In genomic region chr2:61017556-61018318, GRCh38 we compare ENCODE assay signal across 8 cellular contexts. TPM values are rescaled to one million over a fixed set of nuclear protein-coding genes. Genes with fewer than 3 reads are reported as not detected.
DNase-seq lines count a peak whose midpoint lies in the region; ATAC-seq and TF ChIP-seq lines count a peak whose summit lies in the region.

Gene PEX13, plus strand, starts transcription at chr2:61017720. Its CDS starts 40 bp downstream, at chr2:61017760.
A gene with protein sequence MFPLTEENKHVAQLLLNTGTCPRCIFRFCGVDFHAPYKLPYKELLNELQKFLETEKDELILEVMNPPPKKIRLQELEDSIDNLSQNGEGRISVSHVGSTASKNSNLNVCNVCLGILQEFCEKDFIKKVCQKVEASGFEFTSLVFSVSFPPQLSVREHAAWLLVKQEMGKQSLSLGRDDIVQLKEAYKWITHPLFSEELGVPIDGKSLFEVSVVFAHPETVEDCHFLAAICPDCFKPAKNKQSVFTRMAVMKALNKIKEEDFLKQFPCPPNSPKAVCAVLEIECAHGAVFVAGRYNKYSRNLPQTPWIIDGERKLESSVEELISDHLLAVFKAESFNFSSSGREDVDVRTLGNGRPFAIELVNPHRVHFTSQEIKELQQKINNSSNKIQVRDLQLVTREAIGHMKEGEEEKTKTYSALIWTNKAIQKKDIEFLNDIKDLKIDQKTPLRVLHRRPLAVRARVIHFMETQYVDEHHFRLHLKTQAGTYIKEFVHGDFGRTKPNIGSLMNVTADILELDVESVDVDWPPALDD (minus strand): TSS chr2:61018255. CDS start chr2:61011890, 6,365 bp downstream.

- DNase-seq in NK-92 treated with Interleukin-12 subunit alpha and Interleukin-12 subunit beta, amount 100 ng/mL, for 24 hours (lab: John Stamatoyannopoulos, UW) = peak; percentile 65
- no peak for DNase-seq in NK-92 (lab: John Stamatoyannopoulos, UW; ENCODE audit: unreplicated experiment)
- peak; percentile 74 for DNase-seq in NCI-H1694 (lab: John Stamatoyannopoulos, UW)
- peak; percentile 87 for DNase-seq in UCSD-AML1 (lab: John Stamatoyannopoulos, UW; ENCODE audit: unreplicated experiment)
- DNase-seq in mammary epithelial cell = no peak
- peak; percentile 65 to 68 (median 65) for DNase-seq in immature natural killer cell
- peak; percentile 91 for DNase-seq in spleen

- no TSS peak for BruUV-seq in mammary epithelial cell (replicated peaks; lab: Mats Ljungman, UMichigan)

- in situ Hi-C loops in mammary epithelial cell (cut with MboI; ENCODE audit: low sequenced_read_pairs in 2 of 2) = no loop called here

- H3K9me3 ChIP-seq in mammary epithelial cell (replicated peaks; ENCODE audit: insufficient read depth, low read length) = peaks cover 8% of the 10 kb centered on the region
- H3K9me3 ChIP-seq in spleen = peaks cover 0 to 6% (median 0%) of the 10 kb centered on the region in 8 donors

- intact Hi-C loops in mammary epithelial cell (cut with micrococcal nuclease) = loop anchor here (1.0 to 5.0 kb wide), 3 partner anchors 50 to 519 kb away; partner anchors contain the start of genes REL and SANBR
- intact Hi-C loops in spleen (cut with DNase I; ENCODE audit: low total_unique reads) = no loop called here

- H3K9ac ChIP-seq in mammary epithelial cell (ENCODE audit: insufficient read depth, low read length) = peak within 1 kb of the TSS; percentile 94

- peaks cover 70% of the 10 kb centered on the region for H3K79me2 ChIP-seq in mammary epithelial cell (ENCODE audit: insufficient read depth, low read length)

- peak within 1 kb of the TSS; percentile 97 for H3K4me2 ChIP-seq in mammary epithelial cell (ENCODE audit: insufficient read depth, low read depth, low read length)

- H3K27ac Mint-ChIP-seq in immature natural killer cell = peak within 1 kb of the TSS; percentile 86 to 98 (median 94)

- peaks cover 2 to 9% (median 4%) of the 10 kb centered on the region in 3 donors for H3K27me3 Mint-ChIP-seq in immature natural killer cell (ENCODE audit: low read depth in 3 of 3)

- H3K36me3 ChIP-seq in mammary epithelial cell (ENCODE audit: insufficient read depth, low read length) (peaks cover 3% of the 10 kb centered on the region), spleen (peaks cover 0 to 22% (median 6%) of the 10 kb centered on the region in 6 donors)

- TF ChIP-seq CTCF in mammary epithelial cell (conservative IDR thresholded peaks at IDR 0.05 in 1 of 2, IDR thresholded peaks at IDR 0.05 in 1 of 2; ENCODE audit: extremely low read depth in 1 of 2, insufficient read depth in 1 of 2, low read depth in 1 of 2, low read length in 2 of 2) (no peak), spleen (IDR thresholded peaks at IDR 0.05 in 8 of 11, conservative IDR thresholded peaks at IDR 0.05 in 3 of 11) (no peak)

- H4K20me1 ChIP-seq in mammary epithelial cell (ENCODE audit: insufficient read depth, low read length) = no peaks in the 10 kb centered on the region

- TF ChIP-seq POLR2A in spleen (IDR thresholded peaks at IDR 0.05) = peak in 1 of 3 donors; percentile 22

- peak within 1 kb of the TSS; percentile 85 for H3K27ac ChIP-seq in mammary epithelial cell (ENCODE audit: insufficient read depth, low read depth, low read length)
- H3K27ac ChIP-seq in spleen = peak within 1 kb of the TSS; percentile 73 to 94 (median 88)

- H3K27me3 ChIP-seq in mammary epithelial cell (ENCODE audit: insufficient read depth, low read length) = no peaks in the 10 kb centered on the region
- no peaks in the 10 kb centered on the region for H3K27me3 ChIP-seq in spleen (replicated peaks in 1 of 7)

- H3K4me3 ChIP-seq in mammary epithelial cell (replicated peaks in 1 of 3; ENCODE audit: insufficient read depth in 1 of 3, low read depth in 2 of 3, low read length in 3 of 3) (peak within 1 kb of the TSS; percentile 71 to 96 (median 79)), spleen (peak within 1 kb of the TSS; percentile 68 to 98 (median 92))

- WGBS in mammary epithelial cell (ENCODE audit: low coverage, missing lambda C conversion rate) = 3% methylated on average over 24 of the region's 39 CpGs
- 0 to 1% (median 0%) methylated on average over 26 to 39 of the region's 39 CpGs for WGBS in spleen, 5 donors

- H3K4me1 Mint-ChIP-seq in immature natural killer cell = peaks cover 45 to 67% of the 10 kb centered on the region in 2 donors

- peak; percentile 89 for ATAC-seq in HG02798 (IDR thresholded peaks at IDR 0.05; ENCODE audit: poor library complexity, unreplicated experiment)

- peaks cover 9% of the 10 kb centered on the region for H3K4me1 ChIP-seq in mammary epithelial cell (ENCODE audit: insufficient read depth, low read length)
- H3K4me1 ChIP-seq in spleen = peaks cover 24 to 68% (median 41%) of the 10 kb centered on the region in 6 donors

- CTCF ChIA-PET in mammary epithelial cell (lab: Charles Lee; ENCODE audit: low non-redundant PET) = no interaction called here

- dilution Hi-C loops in mammary epithelial cell (cut with HindIII; ENCODE audit: low sequenced_read_pairs) = no loop called here

- peak within 1 kb of the TSS; percentile 96 to 99 (median 99) for H3K4me3 Mint-ChIP-seq in immature natural killer cell

- peaks cover 0 to 15% (median 12%) of the 10 kb centered on the region in 3 donors for H3K36me3 Mint-ChIP-seq in immature natural killer cell

- peak within 1 kb of the TSS; percentile 97 for H2AFZ ChIP-seq in mammary epithelial cell (ENCODE audit: low read depth, low read length)

- H3K9me3 Mint-ChIP-seq in immature natural killer cell = no peaks in the 10 kb centered on the region

RNA-seq across cellular contexts. Expression of gene PEX13, which starts in this region (rescaled TPM):
- 10 to 100 TPM; 25.5 to 65.2 TPM for total RNA-seq in mammary epithelial cell
- 20.0 TPM for polyA plus RNA-seq in mammary epithelial cell
- polyA minus RNA-seq in mammary epithelial cell = 53.7 TPM
- polyA plus RNA-seq in immature natural killer cell = 10 to 100 TPM in 1 of 3 donors, 1 to 10 TPM in 2; 9.1 to 16.3 (median 9.7) TPM
- 10 to 100 TPM; 15.0 to 28.4 (median 20.6) TPM for total RNA-seq in spleen
- polyA plus RNA-seq in spleen = 1 to 10 TPM; 4.5 to 6.4 (median 6.1) TPM

RNA-seq across cellular contexts. Expression of the second gene that starts in this region (rescaled TPM):
- 1 to 10 TPM; 4.5 to 5.8 TPM for total RNA-seq in mammary epithelial cell
- polyA plus RNA-seq in mammary epithelial cell = 2.3 TPM
- 8.2 TPM for polyA minus RNA-seq in mammary epithelial cell
- polyA plus RNA-seq in immature natural killer cell = 10 to 100 TPM in 1 of 3 donors, 1 to 10 TPM in 2; 3.8 to 12.6 (median 8.5) TPM
- total RNA-seq in spleen = 10 to 100 TPM in 3 of 7 donors, 1 to 10 TPM in 4; 6.0 to 12.6 (median 8.6) TPM
- polyA plus RNA-seq in spleen = 1 to 10 TPM; 3.5 to 4.6 (median 4.3) TPM

Comparison
In these comparisons a context has a peak if more than half of its experiments do, and no peak if none do; other contexts are left out.
1. DNase-seq: peak in NK-92 treated with Interleukin-12 subunit alpha and Interleukin-12 subunit beta, amount 100 ng/mL, for 24 hours (single experiment), NCI-H1694 (single experiment), UCSD-AML1 (single experiment), immature natural killer cell (3 of 3) and spleen (single experiment); none in NK-92 (single experiment) and mammary epithelial cell (single experiment).